In genomic region chr7:23603632-23604295, GRCh38 we compare ENCODE assay signal across 19 cellular contexts. TPM values are rescaled to one million over a fixed set of nuclear protein-coding genes. Genes with fewer than 3 reads are reported as not detected.
DNase-seq lines count a peak whose midpoint lies in the region; ATAC-seq, FAIRE-seq and TF ChIP-seq lines count a peak whose summit lies in the region.
"Had no signal": no experiment of that assay in that cellular context is flagged by ENCODE, and none has a peak within 500 bp of the region (broad histone marks: within the 10 kb centered on the region; RNA-seq: fewer than 3 reads in every experiment).

No MANE protein-coding gene starts in this region.

- no peak overlapping the region for H3K4ac ChIP-seq in IMR-90 (ENCODE audit: low read depth, low read length)

- 0 out of 2 replicates have a peak overlapping the region, but pooled peaks have one; percentile 2 for H3K23ac ChIP-seq in IMR-90 (ENCODE audit: low read depth, low read length)

- peaks cover 23% of the 10 kb centered on the region for H3K4me1 Mint-ChIP-seq in astrocyte (ENCODE audit: low read depth, unreplicated experiment)
- H3K4me1 Mint-ChIP-seq in mesothelial cell of epicardium = peaks cover 46% of the 10 kb centered on the region

- H3K14ac ChIP-seq in IMR-90 (replicated peaks; ENCODE audit: low read depth, low read length) = no peak overlapping the region

- no peak overlapping the region for H2BK15ac ChIP-seq in IMR-90 (ENCODE audit: low read depth, low read length)

- H3K27ac ChIP-seq in IMR-90 (ENCODE audit: insufficient read depth, low read length) (no peak overlapping the region), astrocyte (ENCODE audit: low read depth, low read length) (no peak overlapping the region)
- H3K27ac ChIP-seq: BLaER1, Peyer's patch had no signal

- dilution Hi-C loops in IMR-90 (cut with HindIII; ENCODE audit: low sequenced_read_pairs, unreplicated experiment) = no loop called here

- intact Hi-C loops in IMR-90 (cut with micrococcal nuclease) = no loop called here

- H3K27me3 ChIP-seq in GM06990 (replicated peaks; ENCODE audit: control insufficient read depth, insufficient read depth, low read length) (no peaks in the 10 kb centered on the region), IMR-90 (ENCODE audit: control insufficient read depth, insufficient read depth, low read length) (no peaks in the 10 kb centered on the region), astrocyte (ENCODE audit: insufficient read depth, low read length) (no peaks in the 10 kb centered on the region)
- H3K27me3 ChIP-seq: BLaER1, Peyer's patch had no signal

- 0 out of 2 replicates have a peak overlapping the region, but pooled peaks have one; percentile 5 for H3K18ac ChIP-seq in IMR-90 (ENCODE audit: low read depth, low read length)

- no peak overlapping the region for H4K8ac ChIP-seq in IMR-90 (ENCODE audit: low read depth in 2 of 2, low read length in 2 of 2)

- peak; percentile 9 for FAIRE-seq in astrocyte (lab: Jason Lieb, UNC)
- FAIRE-seq: H54 had no signal

- no peaks in the 10 kb centered on the region for H3K36me3 Mint-ChIP-seq in astrocyte (ENCODE audit: low read depth, unreplicated experiment)
- H3K36me3 Mint-ChIP-seq in mesothelial cell of epicardium = peaks cover 21% of the 10 kb centered on the region

- no peak overlapping the region for H3K27ac Mint-ChIP-seq in astrocyte (ENCODE audit: unreplicated experiment)
- peak overlapping the region; percentile 55 for H3K27ac Mint-ChIP-seq in mesothelial cell of epicardium
- H3K27ac Mint-ChIP-seq: CD4-positive, alpha-beta T cell had no signal

- no peak overlapping the region for H3K9ac ChIP-seq in IMR-90 (ENCODE audit: low read depth, low read length)
- H3K9ac ChIP-seq in astrocyte (ENCODE audit: low read length) = no peak overlapping the region
- H3K9ac ChIP-seq: BLaER1 had no signal

- no peak overlapping the region for H2BK20ac ChIP-seq in IMR-90 (ENCODE audit: low read depth, low read length)

- H3K79me2 ChIP-seq in astrocyte (ENCODE audit: insufficient read depth, low read length) = peaks cover 29% of the 10 kb centered on the region

- TF ChIP-seq POLR2A in IMR-90 (IDR thresholded peaks at IDR 0.05; ENCODE audit: low read depth, low read length) = no peak

- H2AK5ac ChIP-seq in IMR-90 (ENCODE audit: low read depth, low read length) = no peak overlapping the region

- H3K36me3 ChIP-seq in GM06990 (ENCODE audit: control insufficient read depth, insufficient read depth, low read length) (no peaks in the 10 kb centered on the region; the same call in 1 of the 2 replicates), IMR-90 (ENCODE audit: control insufficient read depth, insufficient read depth, low read length) (no peaks in the 10 kb centered on the region), astrocyte (ENCODE audit: insufficient read depth, low read length) (no peaks in the 10 kb centered on the region)

- H2AK9ac ChIP-seq in IMR-90 (replicated peaks; ENCODE audit: low read depth, low read length, poor library complexity) = no peak overlapping the region

- no TSS peak for BruUV-seq in IMR-90 (replicated peaks; lab: Mats Ljungman, UMichigan)

- CTCF ChIA-PET in IMR-90 (lab: Yijun Ruan, JAX) = no interaction called here

- peaks cover 19 to 29% of the 10 kb centered on the region in 2 experiments for H3K79me1 ChIP-seq in IMR-90 (ENCODE audit: low read depth in 1 of 2, low read length in 2 of 2)

- no CpG with 5 or more reads among the region's 4 CpGs for WGBS in IMR-90 (ENCODE audit: extremely low coverage in 2 of 2, insufficient read length in 1 of 2), 2 experiments

- H4K5ac ChIP-seq in IMR-90 (ENCODE audit: low read depth, low read length) = no peak overlapping the region

- no peak for TF ChIP-seq RAD21 in IMR-90 (IDR thresholded peaks at IDR 0.05; ENCODE audit: low read length)

- 0 out of 2 replicates have a peak, but pooled peaks cover 2% of the 10 kb centered on the region for H3K9me1 ChIP-seq in IMR-90 (ENCODE audit: insufficient read depth, low read length)

- H4K20me1 ChIP-seq in IMR-90 (ENCODE audit: insufficient read depth, low read length) (no peaks in the 10 kb centered on the region), astrocyte (ENCODE audit: insufficient read depth, low read length) (peaks cover 3% of the 10 kb centered on the region)

- no peak overlapping the region for H3K4me3 Mint-ChIP-seq in astrocyte (ENCODE audit: unreplicated experiment)
- H3K4me3 Mint-ChIP-seq in mesothelial cell of epicardium = no peak overlapping the region
- H3K4me3 Mint-ChIP-seq: CD4-positive, alpha-beta T cell had no signal

- no peak overlapping the region for H2BK5ac ChIP-seq in IMR-90 (ENCODE audit: low read depth, low read length, poor library complexity, severe bottlenecking)

- POLR2A ChIA-PET in IMR-90 (lab: Charles Lee; ENCODE audit: unreplicated experiment) = no interaction called here

- H4K91ac ChIP-seq in IMR-90 (ENCODE audit: insufficient read depth, low read depth, low read length) = no peak overlapping the region

- H2AFZ ChIP-seq in IMR-90 (replicated peaks; ENCODE audit: low read length, poor library complexity) (no peak overlapping the region), astrocyte (ENCODE audit: low read depth, low read length) (no peak overlapping the region)

- H3K4me3 ChIP-seq in GM06990 (replicated peaks; ENCODE audit: low read depth, low read length) (peak overlapping the region; percentile 39), IMR-90 (ENCODE audit: insufficient read depth, low read depth, low read length) (no peak overlapping the region), astrocyte (ENCODE audit: insufficient read depth, low read depth, low read length) (no peak overlapping the region)
- H3K4me3 ChIP-seq: BLaER1, Peyer's patch had no signal

- H3K4me2 ChIP-seq in IMR-90 (ENCODE audit: low read depth, low read length) (peak overlapping the region; percentile 56), astrocyte (ENCODE audit: low read length) (no peak overlapping the region)
- H3K4me2 ChIP-seq: BLaER1 had no signal

- H3K9me3 Mint-ChIP-seq in astrocyte (ENCODE audit: unreplicated experiment) (no peaks in the 10 kb centered on the region), mesothelial cell of epicardium (no peaks in the 10 kb centered on the region)
- H3K9me3 Mint-ChIP-seq: CD4-positive, alpha-beta T cell had no signal

- H3K27me3 Mint-ChIP-seq in astrocyte (ENCODE audit: low read depth, unreplicated experiment) (no peaks in the 10 kb centered on the region), mesothelial cell of epicardium (ENCODE audit: low read depth) (no peaks in the 10 kb centered on the region)
- H3K27me3 Mint-ChIP-seq: CD4-positive, alpha-beta T cell had no signal

- in situ Hi-C loops in IMR-90 (cut with MboI; ENCODE audit: low sequenced_read_pairs) = no loop called here

- peaks cover 4% of the 10 kb centered on the region; the same call in 1 of the 2 replicates for H3K4me1 ChIP-seq in IMR-90 (ENCODE audit: control insufficient read depth, insufficient read depth, low read length)
- no peaks in the 10 kb centered on the region for H3K4me1 ChIP-seq in astrocyte (ENCODE audit: insufficient read depth, low read length)

- ATAC-seq in IMR-90 (ENCODE audit: low read depth) (peak; percentile 13; the same call in 1 of the 2 replicates), GM21367 (IDR thresholded peaks at IDR 0.05; ENCODE audit: unreplicated experiment) (no peak), HG02588 (IDR thresholded peaks at IDR 0.05; ENCODE audit: unreplicated experiment) (no peak), GM19328 (IDR thresholded peaks at IDR 0.05; ENCODE audit: unreplicated experiment) (no peak)
- ATAC-seq: SK-N-SH treated with all-trans-retinoic acid at 6 μM for 48 hours had no signal

- H3K9me3 ChIP-seq in IMR-90 (ENCODE audit: control insufficient read depth, insufficient read depth, low read length) (no peaks in the 10 kb centered on the region), astrocyte (ENCODE audit: insufficient read depth, low read depth, low read length) (no peaks in the 10 kb centered on the region)
- H3K9me3 ChIP-seq: BLaER1, Peyer's patch had no signal

- H3K56ac ChIP-seq in IMR-90 (ENCODE audit: extremely low read depth, insufficient read depth, low read length) = no peak overlapping the region

- H2BK120ac ChIP-seq in IMR-90 (ENCODE audit: low read depth, low read length) = no peak overlapping the region

- TF ChIP-seq CTCF in GM06990 (IDR thresholded peaks at IDR 0.05; ENCODE audit: insufficient read depth, low read length, poor library complexity, severe bottlenecking) = no peak
- no peak for TF ChIP-seq CTCF in IMR-90 (conservative IDR thresholded peaks at IDR 0.05; ENCODE audit: low read depth, low read length)
- TF ChIP-seq CTCF in astrocyte (IDR thresholded peaks at IDR 0.05; ENCODE audit: insufficient read depth, low read depth, low read length) = no peak
- no peak for TF ChIP-seq CTCF in mesothelial cell of epicardium (IDR thresholded peaks at IDR 0.05; ENCODE audit: unreplicated experiment)

- no peak for DNase-seq in GM06990 (ENCODE audit: extremely low read depth, insufficient read length)
- no peak for DNase-seq in IMR-90
- no peak for DNase-seq in astrocyte (ENCODE audit: low read depth)
- no peak for DNase-seq in mesothelial cell of epicardium (ENCODE audit: low spot score in 2 of 2, unreplicated experiment in 2 of 2)
- DNase-seq: CD4-positive, alpha-beta T cell; COR-L47; DMS 273 treated with DMSO at 0.1 percent for 48 hours; NCI-H1092; NCI-H1436; NCI-H1930; NCI-H510A; NCI-H748 treated with DMSO at 0.1 percent for 48 hours; Peyer's patch had no signal

TF ChIP-seq in IMR-90, 13 proteins besides CTCF, POLR2A, EP300 and RAD21:
- no peak for TF ChIP-seq BHLHE40 (IDR thresholded peaks at IDR 0.05; ENCODE audit: low read depth, low read length)
- no peak for TF ChIP-seq FOS (IDR thresholded peaks at IDR 0.05; ENCODE audit: low read depth, low read length)
- no peak for TF ChIP-seq RCOR1 (IDR thresholded peaks at IDR 0.05; ENCODE audit: insufficient replicate concordance, low read length)
- no peak for TF ChIP-seq USF2 (IDR thresholded peaks at IDR 0.05; ENCODE audit: low read depth, low read length)
- TF ChIP-seq MXI1 (IDR thresholded peaks at IDR 0.05; ENCODE audit: borderline replicate concordance, low read depth, low read length) = no peak
- no peak for TF ChIP-seq CHD1 (IDR thresholded peaks at IDR 0.05; ENCODE audit: low read depth, low read length)
- no peak for TF ChIP-seq MAZ (IDR thresholded peaks at IDR 0.05; ENCODE audit: borderline replicate concordance, low read depth, low read length)
- no peak for TF ChIP-seq CEBPB (IDR thresholded peaks at IDR 0.05; ENCODE audit: low read depth, low read length)

RNA-seq across cellular contexts. Expression of gene CCDC126, which starts 6.6 kb away (rescaled TPM):
- total RNA-seq in IMR-90 (2012; rRNA removed) (5.6 and 10.6 TPM in 2 replicates), astrocyte (10.1 and 12.0 TPM in 2 replicates), mesothelial cell of epicardium (9.6 to 13.7 TPM (median 10.6 TPM) in 3 replicates)
- 4.1 TPM in 2 replicates for polyA plus RNA-seq in IMR-90 (2012; rRNA removed)
- 1.2 and 1.3 TPM in 2 replicates for polyA plus RNA-seq in IMR-90 (2012; cell fraction: cytosol; rRNA removed)
- polyA plus RNA-seq in IMR-90 (2012; cell fraction: nucleus; rRNA removed; ENCODE audit: low replicate concordance) = 0.45 and 2.2 TPM in 2 replicates
